1 cellular context compared by ENCODE assay signal in genomic region chr2:88139203-88139702, GRCh38.
TF ChIP-seq lines count a peak whose summit lies in the region.

No MANE protein-coding gene starts in this region.

TF ChIP-seq in HepG2, 621 proteins besides CTCF, POLR2A, EP300 and RAD21 (continued from another document and continues in another):
- TF ChIP-seq, protein P1, sequence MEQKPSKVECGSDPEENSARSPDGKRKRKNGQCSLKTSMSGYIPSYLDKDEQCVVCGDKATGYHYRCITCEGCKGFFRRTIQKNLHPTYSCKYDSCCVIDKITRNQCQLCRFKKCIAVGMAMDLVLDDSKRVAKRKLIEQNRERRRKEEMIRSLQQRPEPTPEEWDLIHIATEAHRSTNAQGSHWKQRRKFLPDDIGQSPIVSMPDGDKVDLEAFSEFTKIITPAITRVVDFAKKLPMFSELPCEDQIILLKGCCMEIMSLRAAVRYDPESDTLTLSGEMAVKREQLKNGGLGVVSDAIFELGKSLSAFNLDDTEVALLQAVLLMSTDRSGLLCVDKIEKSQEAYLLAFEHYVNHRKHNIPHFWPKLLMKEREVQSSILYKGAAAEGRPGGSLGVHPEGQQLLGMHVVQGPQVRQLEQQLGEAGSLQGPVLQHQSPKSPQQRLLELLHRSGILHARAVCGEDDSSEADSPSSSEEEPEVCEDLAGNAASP (CRISPR knock-in tag; IDR thresholded peaks at IDR 0.05; ENCODE audit: borderline replicate concordance): peak; percentile 71; the same call in 1 of the 2 replicates
- TF ChIP-seq ZNF20 (CRISPR knock-in tag; IDR thresholded peaks at IDR 0.05): no peak
- peak; percentile 41; the same call in 1 of the 2 replicates for TF ChIP-seq TARDBP (CRISPR knock-in tag; IDR thresholded peaks at IDR 0.05)
- no peak for TF ChIP-seq ZKSCAN5 (CRISPR knock-in tag; IDR thresholded peaks at IDR 0.05)
- TF ChIP-seq NR2F2 (IDR thresholded peaks at IDR 0.05; ENCODE audit: borderline replicate concordance, low read depth): peak; percentile 92
- TF ChIP-seq ZNF609 (CRISPR knock-in tag; IDR thresholded peaks at IDR 0.05; ENCODE audit: borderline replicate concordance): peak; percentile 88
- TF ChIP-seq, protein P2, sequence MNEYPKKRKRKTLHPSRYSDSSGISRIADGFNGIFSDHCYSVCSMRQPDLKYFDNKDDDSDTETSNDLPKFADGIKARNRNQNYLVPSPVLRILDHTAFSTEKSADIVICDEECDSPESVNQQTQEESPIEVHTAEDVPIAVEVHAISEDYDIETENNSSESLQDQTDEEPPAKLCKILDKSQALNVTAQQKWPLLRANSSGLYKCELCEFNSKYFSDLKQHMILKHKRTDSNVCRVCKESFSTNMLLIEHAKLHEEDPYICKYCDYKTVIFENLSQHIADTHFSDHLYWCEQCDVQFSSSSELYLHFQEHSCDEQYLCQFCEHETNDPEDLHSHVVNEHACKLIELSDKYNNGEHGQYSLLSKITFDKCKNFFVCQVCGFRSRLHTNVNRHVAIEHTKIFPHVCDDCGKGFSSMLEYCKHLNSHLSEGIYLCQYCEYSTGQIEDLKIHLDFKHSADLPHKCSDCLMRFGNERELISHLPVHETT (CRISPR knock-in tag; conservative IDR thresholded peaks at IDR 0.05): no peak
- TF ChIP-seq REPIN1 (CRISPR knock-in tag; IDR thresholded peaks at IDR 0.05; ENCODE audit: borderline replicate concordance, low read depth): peak; percentile 22; the same call in 1 of the 2 replicates
- TF ChIP-seq ATRX (CRISPR knock-in tag; IDR thresholded peaks at IDR 0.05; ENCODE audit: borderline replicate concordance): no peak
- TF ChIP-seq, protein P3, sequence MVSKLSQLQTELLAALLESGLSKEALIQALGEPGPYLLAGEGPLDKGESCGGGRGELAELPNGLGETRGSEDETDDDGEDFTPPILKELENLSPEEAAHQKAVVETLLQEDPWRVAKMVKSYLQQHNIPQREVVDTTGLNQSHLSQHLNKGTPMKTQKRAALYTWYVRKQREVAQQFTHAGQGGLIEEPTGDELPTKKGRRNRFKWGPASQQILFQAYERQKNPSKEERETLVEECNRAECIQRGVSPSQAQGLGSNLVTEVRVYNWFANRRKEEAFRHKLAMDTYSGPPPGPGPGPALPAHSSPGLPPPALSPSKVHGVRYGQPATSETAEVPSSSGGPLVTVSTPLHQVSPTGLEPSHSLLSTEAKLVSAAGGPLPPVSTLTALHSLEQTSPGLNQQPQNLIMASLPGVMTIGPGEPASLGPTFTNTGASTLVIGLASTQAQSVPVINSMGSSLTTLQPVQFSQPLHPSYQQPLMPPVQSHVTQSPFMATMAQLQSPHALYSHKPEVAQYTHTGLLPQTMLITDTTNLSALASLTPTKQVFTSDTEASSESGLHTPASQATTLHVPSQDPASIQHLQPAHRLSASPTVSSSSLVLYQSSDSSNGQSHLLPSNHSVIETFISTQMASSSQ (IDR thresholded peaks at IDR 0.05; ENCODE audit: low read depth): peak; percentile 98
- TF ChIP-seq, protein P3 (CRISPR knock-in tag; IDR thresholded peaks at IDR 0.05; ENCODE audit: borderline replicate concordance): peak; percentile 99
- TF ChIP-seq, protein P4, sequence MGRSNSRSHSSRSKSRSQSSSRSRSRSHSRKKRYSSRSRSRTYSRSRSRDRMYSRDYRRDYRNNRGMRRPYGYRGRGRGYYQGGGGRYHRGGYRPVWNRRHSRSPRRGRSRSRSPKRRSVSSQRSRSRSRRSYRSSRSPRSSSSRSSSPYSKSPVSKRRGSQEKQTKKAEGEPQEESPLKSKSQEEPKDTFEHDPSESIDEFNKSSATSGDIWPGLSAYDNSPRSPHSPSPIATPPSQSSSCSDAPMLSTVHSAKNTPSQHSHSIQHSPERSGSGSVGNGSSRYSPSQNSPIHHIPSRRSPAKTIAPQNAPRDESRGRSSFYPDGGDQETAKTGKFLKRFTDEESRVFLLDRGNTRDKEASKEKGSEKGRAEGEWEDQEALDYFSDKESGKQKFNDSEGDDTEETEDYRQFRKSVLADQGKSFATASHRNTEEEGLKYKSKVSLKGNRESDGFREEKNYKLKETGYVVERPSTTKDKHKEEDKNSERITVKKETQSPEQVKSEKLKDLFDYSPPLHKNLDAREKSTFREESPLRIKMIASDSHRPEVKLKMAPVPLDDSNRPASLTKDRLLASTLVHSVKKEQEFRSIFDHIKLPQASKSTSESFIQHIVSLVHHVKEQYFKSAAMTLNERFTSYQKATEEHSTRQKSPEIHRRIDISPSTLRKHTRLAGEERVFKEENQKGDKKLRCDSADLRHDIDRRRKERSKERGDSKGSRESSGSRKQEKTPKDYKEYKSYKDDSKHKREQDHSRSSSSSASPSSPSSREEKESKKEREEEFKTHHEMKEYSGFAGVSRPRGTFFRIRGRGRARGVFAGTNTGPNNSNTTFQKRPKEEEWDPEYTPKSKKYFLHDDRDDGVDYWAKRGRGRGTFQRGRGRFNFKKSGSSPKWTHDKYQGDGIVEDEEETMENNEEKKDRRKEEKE (IDR thresholded peaks at IDR 0.05): no peak
- TF ChIP-seq HNRNPH1 (optimal IDR thresholded peaks at IDR 0.05; ENCODE audit: low read depth, low read length): no peak
- no peak for TF ChIP-seq ZFAT (CRISPR knock-in tag; conservative IDR thresholded peaks at IDR 0.05)
- TF ChIP-seq DDIT3 (CRISPR knock-in tag; IDR thresholded peaks at IDR 0.05): no peak
- TF ChIP-seq ZFP36 (IDR thresholded peaks at IDR 0.05; ENCODE audit: borderline replicate concordance, low read depth, low read length, partially characterized antibody): no peak
- TF ChIP-seq, protein P5, sequence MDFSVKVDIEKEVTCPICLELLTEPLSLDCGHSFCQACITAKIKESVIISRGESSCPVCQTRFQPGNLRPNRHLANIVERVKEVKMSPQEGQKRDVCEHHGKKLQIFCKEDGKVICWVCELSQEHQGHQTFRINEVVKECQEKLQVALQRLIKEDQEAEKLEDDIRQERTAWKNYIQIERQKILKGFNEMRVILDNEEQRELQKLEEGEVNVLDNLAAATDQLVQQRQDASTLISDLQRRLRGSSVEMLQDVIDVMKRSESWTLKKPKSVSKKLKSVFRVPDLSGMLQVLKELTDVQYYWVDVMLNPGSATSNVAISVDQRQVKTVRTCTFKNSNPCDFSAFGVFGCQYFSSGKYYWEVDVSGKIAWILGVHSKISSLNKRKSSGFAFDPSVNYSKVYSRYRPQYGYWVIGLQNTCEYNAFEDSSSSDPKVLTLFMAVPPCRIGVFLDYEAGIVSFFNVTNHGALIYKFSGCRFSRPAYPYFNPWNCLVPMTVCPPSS (IDR thresholded peaks at IDR 0.05): no peak
- TF ChIP-seq, protein P6, sequence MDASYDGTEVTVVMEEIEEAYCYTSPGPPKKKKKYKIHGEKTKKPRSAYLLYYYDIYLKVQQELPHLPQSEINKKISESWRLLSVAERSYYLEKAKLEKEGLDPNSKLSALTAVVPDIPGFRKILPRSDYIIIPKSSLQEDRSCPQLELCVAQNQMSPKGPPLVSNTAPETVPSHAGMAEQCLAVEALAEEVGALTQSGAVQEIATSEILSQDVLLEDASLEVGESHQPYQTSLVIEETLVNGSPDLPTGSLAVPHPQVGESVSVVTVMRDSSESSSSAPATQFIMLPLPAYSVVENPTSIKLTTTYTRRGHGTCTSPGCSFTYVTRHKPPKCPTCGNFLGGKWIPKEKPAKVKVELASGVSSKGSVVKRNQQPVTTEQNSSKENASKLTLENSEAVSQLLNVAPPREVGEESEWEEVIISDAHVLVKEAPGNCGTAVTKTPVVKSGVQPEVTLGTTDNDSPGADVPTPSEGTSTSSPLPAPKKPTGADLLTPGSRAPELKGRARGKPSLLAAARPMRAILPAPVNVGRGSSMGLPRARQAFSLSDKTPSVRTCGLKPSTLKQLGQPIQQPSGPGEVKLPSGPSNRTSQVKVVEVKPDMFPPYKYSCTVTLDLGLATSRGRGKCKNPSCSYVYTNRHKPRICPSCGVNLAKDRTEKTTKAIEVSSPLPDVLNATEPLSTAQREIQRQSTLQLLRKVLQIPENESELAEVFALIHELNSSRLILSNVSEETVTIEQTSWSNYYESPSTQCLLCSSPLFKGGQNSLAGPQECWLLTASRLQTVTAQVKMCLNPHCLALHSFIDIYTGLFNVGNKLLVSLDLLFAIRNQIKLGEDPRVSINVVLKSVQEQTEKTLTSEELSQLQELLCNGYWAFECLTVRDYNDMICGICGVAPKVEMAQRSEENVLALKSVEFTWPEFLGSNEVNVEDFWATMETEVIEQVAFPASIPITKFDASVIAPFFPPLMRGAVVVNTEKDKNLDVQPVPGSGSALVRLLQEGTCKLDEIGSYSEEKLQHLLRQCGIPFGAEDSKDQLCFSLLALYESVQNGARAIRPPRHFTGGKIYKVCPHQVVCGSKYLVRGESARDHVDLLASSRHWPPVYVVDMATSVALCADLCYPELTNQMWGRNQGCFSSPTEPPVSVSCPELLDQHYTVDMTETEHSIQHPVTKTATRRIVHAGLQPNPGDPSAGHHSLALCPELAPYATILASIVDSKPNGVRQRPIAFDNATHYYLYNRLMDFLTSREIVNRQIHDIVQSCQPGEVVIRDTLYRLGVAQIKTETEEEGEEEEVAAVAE (CRISPR knock-in tag; IDR thresholded peaks at IDR 0.05; ENCODE audit: borderline replicate concordance): 0 out of 2 replicates have a peak, but pooled peaks have one; percentile 62
- no peak for TF ChIP-seq ZNF282 (IDR thresholded peaks at IDR 0.05; ENCODE audit: partially characterized antibody)
- peak; percentile 92; the same call in 1 of the 2 replicates for TF ChIP-seq ZNF503 (CRISPR knock-in tag; IDR thresholded peaks at IDR 0.05)
- peak; percentile 82 for TF ChIP-seq ELF3 (CRISPR knock-in tag; IDR thresholded peaks at IDR 0.05)
- TF ChIP-seq RXRB (CRISPR knock-in tag; IDR thresholded peaks at IDR 0.05; ENCODE audit: borderline replicate concordance): peak; percentile 95
- no peak for TF ChIP-seq ARNT (IDR thresholded peaks at IDR 0.05)
